9 cellular contexts compared by ENCODE assay signal in genomic region chr6:35725081-35725708, GRCh38. TPM values are rescaled to one million over a fixed set of nuclear protein-coding genes. Genes with fewer than 3 reads are reported as not detected.
A peak's percentile ranks its signal among the peaks of the same experiment; 100 is the strongest.
DNase-seq lines count a peak whose midpoint lies in the region; ATAC-seq and TF ChIP-seq lines count a peak whose summit lies in the region.
"Had no signal": no experiment of that assay in that cellular context is flagged by ENCODE, and none has a peak within 500 bp of the region (broad histone marks: within the 10 kb centered on the region; RNA-seq: fewer than 3 reads in every experiment).

No MANE protein-coding gene starts in this region.

- H3K79me2 ChIP-seq in GM23248 (ENCODE audit: insufficient read depth): no peaks in the 10 kb centered on the region

- no peak overlapping the region for H3K4me2 ChIP-seq in GM23248 (ENCODE audit: unreplicated experiment)

- intact Hi-C loops in mucosa of descending colon (cut with DNase I, micrococcal nuclease) (no loop called here), testis (cut with DNase I; ENCODE audit: low total_unique reads) (loop anchor here (5.0 kb wide), 2 partner anchors 38 to 123 kb away; partner anchors contain the start of gene FKBP5)

- peaks cover 85% of the 10 kb centered on the region for H3K4me1 Mint-ChIP-seq in activated T-cell treated with anti-CD3 and anti-CD28 coated beads, Interleukin-2, amount 50 U/mL, for 24 hours (ENCODE audit: low read depth)
- peaks cover 73% of the 10 kb centered on the region for H3K4me1 Mint-ChIP-seq in brain

- H3K36me3 ChIP-seq in mucosa of descending colon (ENCODE audit: low read depth) (no peaks in the 10 kb centered on the region), testis (ENCODE audit: low read depth, missing control alignments) (no peaks in the 10 kb centered on the region), GM23248 (ENCODE audit: low read depth) (no peaks in the 10 kb centered on the region)

- TF ChIP-seq CTCF in brain (conservative IDR thresholded peaks at IDR 0.05) (no peak), mucosa of descending colon (IDR thresholded peaks at IDR 0.05) (no peak), testis (IDR thresholded peaks at IDR 0.05) (no peak)

- H3K27me3 Mint-ChIP-seq in activated T-cell treated with anti-CD3 and anti-CD28 coated beads, Interleukin-2, amount 50 U/mL, for 24 hours: no peaks in the 10 kb centered on the region
- peaks cover 11% of the 10 kb centered on the region for H3K27me3 Mint-ChIP-seq in brain

- 0 out of 2 replicates have a peak, but pooled peaks cover 5% of the 10 kb centered on the region for H3F3A ChIP-seq in GM23248 (ENCODE audit: insufficient read depth)

- no peak for TF ChIP-seq POLR2A in testis (IDR thresholded peaks at IDR 0.05)

- no peak for ATAC-seq in mucosa of descending colon

- in situ Hi-C loops in GM23248 (cut with MboI): loop anchor here (25.0 kb wide), 1 partner anchor 413 kb away; no protein-coding TSS in a partner anchor

- H3K9ac ChIP-seq in GM23248: no peak overlapping the region

- H3K27ac ChIP-seq in testis: peak overlapping the region; percentile 97 to 98
- H3K27ac ChIP-seq in GM23248: no peak overlapping the region

- H4K20me1 ChIP-seq in GM23248 (ENCODE audit: insufficient read depth): no peaks in the 10 kb centered on the region

- H3K27me3 ChIP-seq in testis: no peaks in the 10 kb centered on the region
- no peaks in the 10 kb centered on the region for H3K27me3 ChIP-seq in GM23248 (replicated peaks; ENCODE audit: insufficient read depth)

- H3K9me3 ChIP-seq in mucosa of descending colon: no peaks in the 10 kb centered on the region
- H3K9me3 ChIP-seq in testis: no peaks in the 10 kb centered on the region
- no peaks in the 10 kb centered on the region for H3K9me3 ChIP-seq in GM23248 (ENCODE audit: low read depth)

- H2AFZ ChIP-seq in GM23248: no peak overlapping the region

- H3K4me1 ChIP-seq in mucosa of descending colon (ENCODE audit: low read depth): peaks cover 75% of the 10 kb centered on the region
- H3K4me1 ChIP-seq in testis: peaks cover 95% of the 10 kb centered on the region
- peaks cover 19% of the 10 kb centered on the region for H3K4me1 ChIP-seq in GM23248 (ENCODE audit: insufficient read depth)

- H3K4me3 ChIP-seq in mucosa of descending colon: no peak overlapping the region
- H3K4me3 ChIP-seq in testis: no peak overlapping the region
- H3K4me3 ChIP-seq in GM23248: no peak overlapping the region

- H3K27ac Mint-ChIP-seq in activated T-cell treated with anti-CD3 and anti-CD28 coated beads, Interleukin-2, amount 50 U/mL, for 24 hours: peak overlapping the region; percentile 66
- H3K27ac Mint-ChIP-seq in brain: peak overlapping the region in 3 of 5 experiments; percentile 94 to 99 (median 96)

- H3K36me3 Mint-ChIP-seq in activated T-cell treated with anti-CD3 and anti-CD28 coated beads, Interleukin-2, amount 50 U/mL, for 24 hours (ENCODE audit: low read depth): no peaks in the 10 kb centered on the region
- no peaks in the 10 kb centered on the region for H3K36me3 Mint-ChIP-seq in brain

- DNase-seq in activated T-cell treated with anti-CD3 and anti-CD28 coated beads, Interleukin-2, amount 50 U/mL, for 24 hours: no peak
- DNase-seq in activated T-cell treated with anti-CD3 and anti-CD28 coated beads for 4 hours (no peak), mucosa of descending colon (peak in 2 of 3 donors; percentile 23 to 42), testis (no peak), COR-L47 (lab: John Stamatoyannopoulos, UW) (no peak), GM23248 (no peak)
- no peak for DNase-seq in activated CD4-positive, CD25-positive, alpha-beta regulatory T cell treated with anti-CD3 and anti-CD28 coated beads, Interleukin-2, amount 50 U/mL, for 72 hours
- DNase-seq: NCI-H1105 had no signal

- 62 to 73% methylated on average over 5 of the region's 5 CpGs for WGBS in testis, 2 donors
- WGBS in GM23248 (ENCODE audit: low coverage in 1 of 2, low lambda C conversion rate in 2 of 2, missing lambda C conversion rate in 2 of 2), 2 experiments: 54 to 55% methylated on average over 5 of the region's 5 CpGs

- H3K9me3 Mint-ChIP-seq in activated T-cell treated with anti-CD3 and anti-CD28 coated beads, Interleukin-2, amount 50 U/mL, for 24 hours: no peaks in the 10 kb centered on the region
- peaks cover 0 to 3% (median 0%) of the 10 kb centered on the region in 5 experiments for H3K9me3 Mint-ChIP-seq in brain

- no peak overlapping the region for H3K4me3 Mint-ChIP-seq in activated T-cell treated with anti-CD3 and anti-CD28 coated beads, Interleukin-2, amount 50 U/mL, for 24 hours
- peak overlapping the region in 1 of 5 experiments; percentile 40 for H3K4me3 Mint-ChIP-seq in brain

- H3K9me2 ChIP-seq in GM23248 (ENCODE audit: insufficient read depth): no peaks in the 10 kb centered on the region

RNA-seq across cellular contexts. Expression of gene ARMC12, which starts 11.6 kb away (rescaled TPM):
- polyA plus RNA-seq in brain (ENCODE audit: insufficient read depth, low read depth, low replicate concordance) (0.68 TPM), testis (ENCODE audit: insufficient read depth, low read depth, low replicate concordance) (84.9 TPM), GM23248 (2016; fragmentation: Nextera tagmentation; extraction: Ambion mirVana) (0.15 and 0.26 TPM in 2 replicates)
- total RNA-seq in mucosa of descending colon (under 1 TPM; 0.31 to 0.55 (median 0.44) TPM), testis (100 to 1,000 TPM in 1 of 2 donors, 10 to 100 TPM in 1; 46.8 to 104 TPM)
- total RNA-seq in GM23248 (2014; rRNA removed; shearing (Covaris generic)): not detected in 2 replicates

RNA-seq across cellular contexts. Expression of gene FKBP5, which starts 36.5 kb away (rescaled TPM):
- polyA plus RNA-seq in brain (ENCODE audit: insufficient read depth, low read depth, low replicate concordance) (20.2 TPM), testis (ENCODE audit: insufficient read depth, low read depth, low replicate concordance) (86.8 TPM), GM23248 (2016; fragmentation: Nextera tagmentation; extraction: Ambion mirVana) (6.3 and 6.9 TPM in 2 replicates)
- total RNA-seq in mucosa of descending colon (100 to 1,000 TPM in 2 of 3 donors, 10 to 100 TPM in 1; 22.1 to 174 (median 150) TPM), testis (100 to 1,000 TPM; 156 to 185 TPM)
- 1.9 and 3.6 TPM in 2 replicates for total RNA-seq in GM23248 (2014; rRNA removed; shearing (Covaris generic))

RNA-seq across cellular contexts. Expression of gene CLPSL2, which starts 51.2 kb away (rescaled TPM):
- polyA plus RNA-seq in brain (ENCODE audit: insufficient read depth, low read depth, low replicate concordance) (2.3 TPM), testis (ENCODE audit: insufficient read depth, low read depth, low replicate concordance) (not detected), GM23248 (2016; fragmentation: Nextera tagmentation; extraction: Ambion mirVana) (not detected in 2 replicates)
- total RNA-seq in mucosa of descending colon (not detected), testis (not detected)
- not detected in 2 replicates for total RNA-seq in GM23248 (2014; rRNA removed; shearing (Covaris generic))

RNA-seq across cellular contexts. Expression of gene CLPSL1, which starts 55.6 kb away (rescaled TPM):
- polyA plus RNA-seq in brain (ENCODE audit: insufficient read depth, low read depth, low replicate concordance) (not detected), testis (ENCODE audit: insufficient read depth, low read depth, low replicate concordance) (not detected), GM23248 (2016; fragmentation: Nextera tagmentation; extraction: Ambion mirVana) (not detected in 2 replicates)
- total RNA-seq in mucosa of descending colon (not detected), testis (not detected)
- total RNA-seq in GM23248 (2014; rRNA removed; shearing (Covaris generic)): not detected in 2 replicates

Comparison
In these comparisons a context has a peak if more than half of its experiments do, and no peak if none do; other contexts are left out.
1. DNase-seq: peak in mucosa of descending colon (2 of 3); none in activated T-cell treated with anti-CD3 and anti-CD28 coated beads, Interleukin-2, amount 50 U/mL, for 24 hours (single experiment), activated T-cell treated with anti-CD3 and anti-CD28 coated beads for 4 hours (single experiment), testis (single experiment), COR-L47 (single experiment), GM23248 (single experiment) and activated CD4-positive, CD25-positive, alpha-beta regulatory T cell treated with anti-CD3 and anti-CD28 coated beads, Interleukin-2, amount 50 U/mL, for 72 hours (single experiment).
2. RNA of gene ARMC12, which starts 11.6 kb away (total RNA-seq): 46.8 to 104 TPM in testis; 0.31 to 0.55 TPM in mucosa of descending colon and not detected in GM23248; every median in the first group is over 10 times any median in the second.